13 cellular contexts compared by ENCODE assay signal in genomic region chr16:7746971-7747370, GRCh38.
DNase-seq lines count a peak whose midpoint lies in the region; ATAC-seq and TF ChIP-seq lines count a peak whose summit lies in the region.
"Had no signal": no experiment of that assay in that cellular context is flagged by ENCODE, and none has a peak within 500 bp of the region (broad histone marks: within the 10 kb centered on the region; RNA-seq: fewer than 3 reads in every experiment).

No MANE protein-coding gene starts in this region.

- H3K4me3 ChIP-seq in esophagus squamous epithelium = no peak overlapping the region
- H3K4me3 ChIP-seq: GM23248 had no signal

- no peaks in the 10 kb centered on the region for H3K36me3 ChIP-seq in esophagus squamous epithelium

- H3K4me1 ChIP-seq in esophagus squamous epithelium = peaks cover 6 to 68% (median 32%) of the 10 kb centered on the region in 3 donors

- ATAC-seq in GM19035 (IDR thresholded peaks at IDR 0.05; ENCODE audit: unreplicated experiment) (no peak), GM18870 (IDR thresholded peaks at IDR 0.05; ENCODE audit: unreplicated experiment) (no peak)
- ATAC-seq: CD8-positive, alpha-beta T cell had no signal

- H3K27me3 ChIP-seq in esophagus squamous epithelium = no peaks in the 10 kb centered on the region

- WGBS in esophagus squamous epithelium, 2 donors = 29 to 44% methylated on average over 3 of the region's 3 CpGs

- intact Hi-C loops in esophagus squamous epithelium (cut with DNase I) = no loop called here

- no peaks in the 10 kb centered on the region for H3K9me3 ChIP-seq in esophagus squamous epithelium

- DNase-seq in DMS79 treated with DMSO at 0.1 percent for 48 hours (lab: John Stamatoyannopoulos, UW) (peak; percentile 3), DMS79 (lab: John Stamatoyannopoulos, UW) (no peak), NCI-H446 treated with DMSO at 0.1 percent for 48 hours (lab: John Stamatoyannopoulos, UW) (peak; percentile 26), cerebellar cortex (ENCODE audit: low spot score) (peak; percentile 93), esophagus squamous epithelium (lab: John Stamatoyannopoulos, UW) (no peak), cortex of kidney (lab: John Stamatoyannopoulos, UW) (no peak)
- DNase-seq: CD8-positive, alpha-beta T cell; COR-L47; DMS153; GM23248 had no signal

- H3K27ac ChIP-seq in esophagus squamous epithelium = peak overlapping the region; percentile 24 to 72 (median 62)
- H3K27ac ChIP-seq: 22Rv1, GM23248 had no signal

- no peak for TF ChIP-seq CTCF in esophagus squamous epithelium (IDR thresholded peaks at IDR 0.05)

- no peak for TF ChIP-seq POLR2A in esophagus squamous epithelium (IDR thresholded peaks at IDR 0.05)

Comparison
In these comparisons a context has a peak if more than half of its experiments do, and no peak if none do; other contexts are left out.
1. DNase-seq: peak in DMS79 treated with DMSO at 0.1 percent for 48 hours (single experiment), NCI-H446 treated with DMSO at 0.1 percent for 48 hours (single experiment) and cerebellar cortex (single experiment); none in DMS79 (single experiment), esophagus squamous epithelium (single experiment) and cortex of kidney (single experiment).